Comparison of ENCODE assay signal across 9 cellular contexts in genomic region chr2:70095833-70096670, GRCh38. TPM values are rescaled to one million over a fixed set of nuclear protein-coding genes. Genes with fewer than 3 reads are reported as not detected.
A peak's percentile ranks its signal among the peaks of the same experiment; 100 is the strongest.
DNase-seq lines count a peak whose midpoint lies in the region; ATAC-seq and TF ChIP-seq lines count a peak whose summit lies in the region.
"Had no signal": no experiment of that assay in that cellular context is flagged by ENCODE, and none has a peak within 500 bp of the region (broad histone marks: within the 10 kb centered on the region; RNA-seq: fewer than 3 reads in every experiment).

No MANE protein-coding gene starts in this region.

- peak overlapping the region; percentile 97 for H3K27ac Mint-ChIP-seq in activated B cell treated with CpG ODN at 0.5 μM for 24 hours

- peaks cover 1% of the 10 kb centered on the region for H3K79me2 ChIP-seq in fibroblast of lung (ENCODE audit: control insufficient read depth, insufficient read depth, low read length)

- H3K9ac ChIP-seq in fibroblast of lung (ENCODE audit: insufficient read depth, low read length) (no peak overlapping the region), skeletal muscle tissue (ENCODE audit: low read depth in 1 of 3, low read length in 3 of 3) (peak overlapping the region in 1 of 3 donors; percentile 59)

- H3K4me1 Mint-ChIP-seq in activated B cell treated with CpG ODN at 0.5 μM for 24 hours: peaks cover 46% of the 10 kb centered on the region

- in situ Hi-C loops in ACHN (cut with HindIII; ENCODE audit: low pct_ligation_motif_present, low pct_unique_long_range_greater_than_20kb, low sequenced_read_pairs): no loop called here

- POLR2A ChIA-PET in activated B cell treated with CpG ODN at 0.5 μM for 24 hours (lab: Charles Lee): interaction anchor here (0.6 to 30.7 kb wide), 10 partner anchors 11 to 1127 kb away, joined by 4 to 976 read pairs (median 12); partner anchors contain the start of genes ANXA4, FAM136A, MXD1 and PCBP1

- TF ChIP-seq CTCF in GM20000 (IDR thresholded peaks at IDR 0.05; ENCODE audit: extremely low read depth, missing control alignments): no peak
- no peak for TF ChIP-seq CTCF in activated B cell treated with CpG ODN at 0.5 μM for 24 hours (IDR thresholded peaks at IDR 0.05)
- TF ChIP-seq CTCF in fibroblast of lung (conservative IDR thresholded peaks at IDR 0.05 in 1 of 2, IDR thresholded peaks at IDR 0.05 in 1 of 2; ENCODE audit: low read depth in 1 of 2, low read length in 2 of 2): no peak

- H3K4me3 Mint-ChIP-seq in activated B cell treated with CpG ODN at 0.5 μM for 24 hours: peak overlapping the region; percentile 20

- H3K9me3 ChIP-seq in fibroblast of lung (ENCODE audit: control insufficient read depth, insufficient read depth, low read depth, low read length) (no peaks in the 10 kb centered on the region), skeletal muscle tissue (ENCODE audit: control insufficient read depth in 3 of 3, low read length in 3 of 3) (no peaks in the 10 kb centered on the region)

- H3K4me2 ChIP-seq in fibroblast of lung (ENCODE audit: extremely low read depth, insufficient read depth, low read length): no peak overlapping the region

- intact Hi-C loops in activated B cell treated with CpG ODN at 0.5 μM for 24 hours (cut with micrococcal nuclease): loop anchor here (1.0 to 2.0 kb wide), 6 partner anchors 8 to 47 kb away; partner anchors contain the start of gene PCBP1

- H2AFZ ChIP-seq in fibroblast of lung (ENCODE audit: low read length): peak overlapping the region; percentile 69

- ATAC-seq in activated B cell treated with CpG ODN at 0.5 μM for 24 hours (ENCODE audit: low read depth) (no peak), HG02798 (IDR thresholded peaks at IDR 0.05; ENCODE audit: poor library complexity, unreplicated experiment) (no peak), HG02759 (IDR thresholded peaks at IDR 0.05; ENCODE audit: unreplicated experiment) (no peak)

- H3K4me3 ChIP-seq in fibroblast of lung (replicated peaks in 1 of 4; ENCODE audit: control extremely low read depth in 1 of 4, insufficient read depth in 1 of 4, low read depth in 3 of 4, low read length in 4 of 4) (no peak overlapping the region), skeletal muscle tissue (ENCODE audit: low read length in 3 of 3) (peak overlapping the region in 1 of 3 donors; percentile 30)

- H3K9me3 Mint-ChIP-seq in activated B cell treated with CpG ODN at 0.5 μM for 24 hours: no peaks in the 10 kb centered on the region

- H3K27me3 ChIP-seq in fibroblast of lung (ENCODE audit: control insufficient read depth, insufficient read depth, low read length) (no peaks in the 10 kb centered on the region), skeletal muscle tissue (ENCODE audit: control insufficient read depth in 3 of 3, insufficient read depth in 3 of 3, low read length in 3 of 3) (no peaks in the 10 kb centered on the region)

- no peaks in the 10 kb centered on the region for H4K20me1 ChIP-seq in fibroblast of lung (ENCODE audit: control insufficient read depth, extremely low read depth, insufficient read depth, low read length)

- DNase-seq in GM20000 (ENCODE audit: low spot score) (peak; percentile 7), activated B cell treated with CpG ODN at 0.5 μM for 24 hours (no peak), fibroblast of lung (ENCODE audit: low read depth in 2 of 2) (no peak), ACHN (no peak), RPMI8226 (no peak)
- DNase-seq: stimulated activated CD4-positive, alpha-beta T cell treated with anti-CD3 and anti-CD28 coated beads, Interleukin-12 subunit alpha, Interleukin-12 subunit beta, amount 100 ng/mL, for 4 hours had no signal

- H3K4me1 ChIP-seq in fibroblast of lung (ENCODE audit: control insufficient read depth, extremely low read depth, insufficient read depth, low read length) (peaks cover 5% of the 10 kb centered on the region), skeletal muscle tissue (ENCODE audit: control insufficient read depth in 3 of 3, insufficient read depth in 3 of 3, low read length in 3 of 3) (peaks cover 6 to 17% (median 12%) of the 10 kb centered on the region in 3 donors)

- H3K27ac ChIP-seq in fibroblast of lung (ENCODE audit: insufficient read depth, low read length): peak overlapping the region; percentile 72
- H3K27ac ChIP-seq in skeletal muscle tissue (ENCODE audit: low read depth, low read length): peak overlapping the region; percentile 67

- H3K27me3 Mint-ChIP-seq in activated B cell treated with CpG ODN at 0.5 μM for 24 hours: no peaks in the 10 kb centered on the region

- H3K36me3 ChIP-seq in fibroblast of lung (ENCODE audit: control insufficient read depth, insufficient read depth, low read length) (no peaks in the 10 kb centered on the region), skeletal muscle tissue (ENCODE audit: control insufficient read depth in 3 of 3, insufficient read depth in 3 of 3, low read length in 3 of 3) (no peaks in the 10 kb centered on the region)

- CTCF ChIA-PET in activated B cell treated with CpG ODN at 0.5 μM for 24 hours (lab: Charles Lee): interaction anchor here (0.9 to 2.1 kb wide), 5 partner anchors 8 to 45 kb away, joined by 3 to 10 read pairs (median 4); no protein-coding TSS in a partner anchor

- peaks cover 14% of the 10 kb centered on the region for H3K36me3 Mint-ChIP-seq in activated B cell treated with CpG ODN at 0.5 μM for 24 hours (ENCODE audit: low read depth)

RNA-seq across cellular contexts. Expression of gene PCBP1, which starts 8.8 kb away (rescaled TPM):
- total RNA-seq in activated B cell treated with CpG ODN at 0.5 μM for 24 hours (370 and 379 TPM in 2 replicates), fibroblast of lung (30.6 and 42.1 TPM in 2 replicates), skeletal muscle tissue (45.4 TPM)
- 104 and 143 TPM in 2 replicates for polyA plus RNA-seq in fibroblast of lung
- polyA plus RNA-seq in fibroblast of lung (2012): 237 and 312 TPM in 2 replicates
- 137 and 144 TPM in 2 replicates for polyA minus RNA-seq in fibroblast of lung (ENCODE audit: low replicate concordance)
